In genomic region chr12:22544038-22544979, GRCh38 we compare ENCODE assay signal across 1 cellular context.
TF ChIP-seq lines count a peak whose summit lies in the region.

Gene C2CD5, minus strand, starts transcription at chr12:22544542. Its CDS starts 392 bp downstream, at chr12:22544150.

TF ChIP-seq in K562, 482 proteins besides CTCF, POLR2A, EP300 and RAD21 (continued from another document and continues in another):
- no peak for TF ChIP-seq ZNF407 (IDR thresholded peaks at IDR 0.05; ENCODE audit: low read depth)
- TF ChIP-seq XRCC4 (IDR thresholded peaks at IDR 0.05; ENCODE audit: extremely low read depth, insufficient read depth, insufficient read length) = no peak
- TF ChIP-seq HDAC3 (IDR thresholded peaks at IDR 0.05; ENCODE audit: borderline replicate concordance, partially characterized antibody) = no peak
- TF ChIP-seq HNRNPK (IDR thresholded peaks at IDR 0.05; ENCODE audit: low read depth, low read length, poor library complexity, severe bottlenecking) = no peak
- no peak for TF ChIP-seq CREB5 (CRISPR knock-in tag; IDR thresholded peaks at IDR 0.05)
- TF ChIP-seq HDGF (IDR thresholded peaks at IDR 0.05) = no peak
- TF ChIP-seq NFE2L1 (tag; IDR thresholded peaks at IDR 0.05; ENCODE audit: borderline replicate concordance, low read depth) = no peak
- no peak for TF ChIP-seq ILK (tag; IDR thresholded peaks at IDR 0.05; ENCODE audit: borderline replicate concordance, low read depth)
- TF ChIP-seq ZNF445 (CRISPR knock-in tag; IDR thresholded peaks at IDR 0.05; ENCODE audit: low read depth) = no peak
- TF ChIP-seq CC2D1A (IDR thresholded peaks at IDR 0.05) = peak; percentile 41; the same call in 1 of the 2 replicates
- TF ChIP-seq ZMIZ1 (IDR thresholded peaks at IDR 0.05; ENCODE audit: low read depth in 2 of 2, low read length in 2 of 2) = peak in 1 of 2 experiments; percentile 90; a peak in 2 of 4 replicates
- TF ChIP-seq NBN (IDR thresholded peaks at IDR 0.05; ENCODE audit: low read depth) = peak; percentile 56; the same call in 1 of the 2 replicates
- no peak for TF ChIP-seq ZNF696 (CRISPR knock-in tag; conservative IDR thresholded peaks at IDR 0.05)
- TF ChIP-seq TSHZ1 (CRISPR knock-in tag; IDR thresholded peaks at IDR 0.05) = no peak
- TF ChIP-seq TCF3 (CRISPR knock-in tag; IDR thresholded peaks at IDR 0.05) = peak; percentile 43; the same call in 1 of the 2 replicates
- TF ChIP-seq THAP12 (CRISPR knock-in tag; IDR thresholded peaks at IDR 0.05) = no peak
- TF ChIP-seq FOXM1 (IDR thresholded peaks at IDR 0.05; ENCODE audit: low read depth) = peak; percentile 39; the same call in 1 of the 2 replicates
- TF ChIP-seq FOXM1 (CRISPR knock-in tag; IDR thresholded peaks at IDR 0.05; ENCODE audit: low read depth) = no peak
- TF ChIP-seq ZNF23 (CRISPR knock-in tag; IDR thresholded peaks at IDR 0.05) = no peak
- no peak for TF ChIP-seq ZNF589 (CRISPR knock-in tag; IDR thresholded peaks at IDR 0.05; ENCODE audit: low read depth)
- peak in 1 of 2 experiments; percentile 68 for TF ChIP-seq AFF1 (IDR thresholded peaks at IDR 0.05; ENCODE audit: low read depth in 1 of 2, partially characterized antibody in 2 of 2)
- no peak for TF ChIP-seq MAFG (tag; conservative IDR thresholded peaks at IDR 0.05)
- no peak for TF ChIP-seq RBM22 (IDR thresholded peaks at IDR 0.05; ENCODE audit: low read depth, low read length, poor library complexity, severe bottlenecking)
- no peak for TF ChIP-seq KAT7 (CRISPR knock-in tag; IDR thresholded peaks at IDR 0.05; ENCODE audit: borderline replicate concordance)
- no peak for TF ChIP-seq ZNF311 (CRISPR knock-in tag; IDR thresholded peaks at IDR 0.05)
- TF ChIP-seq POU5F1 (IDR thresholded peaks at IDR 0.05; ENCODE audit: borderline replicate concordance, low read depth, low read length, partially characterized antibody) = no peak
- TF ChIP-seq KAT8 (IDR thresholded peaks at IDR 0.05; ENCODE audit: low read depth) = no peak
- no peak for TF ChIP-seq FUS (optimal IDR thresholded peaks at IDR 0.05; ENCODE audit: low read depth, low read length)
- TF ChIP-seq ZBTB7A (IDR thresholded peaks at IDR 0.05; ENCODE audit: borderline replicate concordance, control insufficient read depth, low read depth, low read length) = peak; percentile 34; the same call in 1 of the 2 replicates
- TF ChIP-seq IFI16 (CRISPR knock-in tag; IDR thresholded peaks at IDR 0.05) = no peak
- no peak for TF ChIP-seq LARP7 (IDR thresholded peaks at IDR 0.05)
- peak; percentile 71 for TF ChIP-seq CREB1 (IDR thresholded peaks at IDR 0.05)
- peak; percentile 80 for TF ChIP-seq CREB1 (CRISPR knock-in tag; IDR thresholded peaks at IDR 0.05)
- peak; percentile 46 for TF ChIP-seq C11orf30 (IDR thresholded peaks at IDR 0.05; ENCODE audit: low read depth)
- TF ChIP-seq ZNF75A (CRISPR knock-in tag; IDR thresholded peaks at IDR 0.05) = no peak
